Comparison of ENCODE assay signal across 8 cellular contexts in genomic region chr12:9364224-9365176, GRCh38.
DNase-seq lines count a peak whose midpoint lies in the region; ATAC-seq, FAIRE-seq and TF ChIP-seq lines count a peak whose summit lies in the region.

No MANE protein-coding gene starts in this region.

- H4K20me1 ChIP-seq in MM.1S (ENCODE audit: insufficient read depth, low read length): no peaks in the 10 kb centered on the region

- H3K9me3 ChIP-seq in MM.1S (replicated peaks; ENCODE audit: insufficient read depth, low read length): no peaks in the 10 kb centered on the region
- no peaks in the 10 kb centered on the region for H3K9me3 ChIP-seq in mesodermal cell (ENCODE audit: control insufficient read depth, low read length)
- H3K9me3 ChIP-seq in heart left ventricle: no peaks in the 10 kb centered on the region

- peak; percentile 92 for ATAC-seq in GM18499 (IDR thresholded peaks at IDR 0.05; ENCODE audit: insufficient read depth, unreplicated experiment)
- peak; percentile 91 for ATAC-seq in activated naive CD8-positive, alpha-beta T cell treated with anti-CD3 and anti-CD28 coated beads, Interleukin-2, amount 50 U/mL, for 24 hours
- no peak for ATAC-seq in heart left ventricle

- H3K9me2 ChIP-seq in MM.1S (replicated peaks; ENCODE audit: insufficient read depth, low read length): no peaks in the 10 kb centered on the region

- WGBS in mesodermal cell (ENCODE audit: insufficient coverage in 2 of 2), 2 experiments: 17 to 31% methylated on average over 5 to 6 of the region's 13 CpGs
- 37 to 52% (median 47%) methylated on average over 13 of the region's 13 CpGs for WGBS in heart left ventricle, 4 donors

- H3K36me3 ChIP-seq in MM.1S (replicated peaks; ENCODE audit: insufficient read depth, low read length) (no peaks in the 10 kb centered on the region), mesodermal cell (ENCODE audit: control insufficient read depth, insufficient read depth, low read length) (no peaks in the 10 kb centered on the region), heart left ventricle (no peaks in the 10 kb centered on the region)

- H3K4me1 ChIP-seq in MM.1S (ENCODE audit: low read length) (peaks cover 26% of the 10 kb centered on the region), mesodermal cell (ENCODE audit: control insufficient read depth, insufficient read depth, low read length, poor library complexity, severe bottlenecking) (peaks cover 6% of the 10 kb centered on the region), heart left ventricle (peaks cover 0 to 8% (median 0%) of the 10 kb centered on the region in 12 donors)

- peaks cover 19% of the 10 kb centered on the region for H3F3A ChIP-seq in MM.1S (ENCODE audit: insufficient read depth, low read length)

- H3K9ac ChIP-seq in MM.1S (ENCODE audit: low read length): peak overlapping the region; percentile 45; the same call in 1 of the 2 replicates

- peak overlapping the region; percentile 8 for H3K27ac Mint-ChIP-seq in activated naive CD8-positive, alpha-beta T cell treated with anti-CD3 and anti-CD28 coated beads, Interleukin-2, amount 50 U/mL, for 24 hours

- no peak for TF ChIP-seq CTCF in MM.1S (IDR thresholded peaks at IDR 0.05; ENCODE audit: low read length)
- no peak for TF ChIP-seq CTCF in heart left ventricle (IDR thresholded peaks at IDR 0.05)

- H3K9me3 Mint-ChIP-seq in activated naive CD8-positive, alpha-beta T cell treated with anti-CD3 and anti-CD28 coated beads, Interleukin-2, amount 50 U/mL, for 24 hours: no peaks in the 10 kb centered on the region

- H2AFZ ChIP-seq in MM.1S (ENCODE audit: low read length): peak overlapping the region; percentile 71

- peak overlapping the region; percentile 2 for H3K4me3 Mint-ChIP-seq in activated naive CD8-positive, alpha-beta T cell treated with anti-CD3 and anti-CD28 coated beads, Interleukin-2, amount 50 U/mL, for 24 hours

- intact Hi-C loops in heart left ventricle (cut with DNase I): no loop called here

- H3K27me3 ChIP-seq in MM.1S (replicated peaks; ENCODE audit: insufficient read depth, low read length) (no peaks in the 10 kb centered on the region), heart left ventricle (no peaks in the 10 kb centered on the region)

- H3K27ac ChIP-seq in MM.1S (ENCODE audit: low read length) (peak overlapping the region; percentile 75), mesodermal cell (ENCODE audit: low read depth, low read length, severe bottlenecking) (peak overlapping the region; percentile 65), heart left ventricle (no peak overlapping the region)

- DNase-seq in H54 (ENCODE audit: insufficient read length, low spot score): peak; percentile 41
- peak; percentile 75 for DNase-seq in MM.1S
- peak; percentile 24 for DNase-seq in activated naive CD8-positive, alpha-beta T cell treated with anti-CD3 and anti-CD28 coated beads, Interleukin-2, amount 50 U/mL, for 24 hours
- no peak for DNase-seq in NCI-H748 (lab: John Stamatoyannopoulos, UW; ENCODE audit: unreplicated experiment)
- DNase-seq in NCI-H187 (lab: John Stamatoyannopoulos, UW): no peak
- no peak for DNase-seq in heart left ventricle

- FAIRE-seq in H54 (lab: Jason Lieb, UNC): peak; percentile 80

- no peaks in the 10 kb centered on the region for H3K79me2 ChIP-seq in MM.1S (ENCODE audit: low read length)

- H3K4me3 ChIP-seq in MM.1S (ENCODE audit: low read length): peak overlapping the region; percentile 52
- H3K4me3 ChIP-seq in mesodermal cell (ENCODE audit: extremely low read depth, insufficient read depth, low read length, poor library complexity, severe bottlenecking): no peak overlapping the region
- no peak overlapping the region for H3K4me3 ChIP-seq in heart left ventricle

- peaks cover 2% of the 10 kb centered on the region for H3K27me3 Mint-ChIP-seq in activated naive CD8-positive, alpha-beta T cell treated with anti-CD3 and anti-CD28 coated beads, Interleukin-2, amount 50 U/mL, for 24 hours

- no peaks in the 10 kb centered on the region for H3K36me3 Mint-ChIP-seq in activated naive CD8-positive, alpha-beta T cell treated with anti-CD3 and anti-CD28 coated beads, Interleukin-2, amount 50 U/mL, for 24 hours (ENCODE audit: low read depth)

- peaks cover 36% of the 10 kb centered on the region for H3K4me1 Mint-ChIP-seq in activated naive CD8-positive, alpha-beta T cell treated with anti-CD3 and anti-CD28 coated beads, Interleukin-2, amount 50 U/mL, for 24 hours

- H3K4me2 ChIP-seq in MM.1S (ENCODE audit: low read depth, low read length): peak overlapping the region; percentile 91

- TF ChIP-seq POLR2A in H54 (IDR thresholded peaks at IDR 0.05; ENCODE audit: low read depth, low read length) (no peak), heart left ventricle (IDR thresholded peaks at IDR 0.05) (no peak)

Comparison
In these comparisons a context has a peak if more than half of its experiments do, and no peak if none do; other contexts are left out.
1. ATAC-seq: peak in GM18499 (single experiment) and activated naive CD8-positive, alpha-beta T cell treated with anti-CD3 and anti-CD28 coated beads, Interleukin-2, amount 50 U/mL, for 24 hours (single experiment); none in heart left ventricle (0 of 4).
2. DNase-seq: peak in H54 (single experiment), MM.1S (single experiment) and activated naive CD8-positive, alpha-beta T cell treated with anti-CD3 and anti-CD28 coated beads, Interleukin-2, amount 50 U/mL, for 24 hours (single experiment); none in NCI-H748 (single experiment), NCI-H187 (0 of 2) and heart left ventricle (0 of 5).
3. H3K27ac ChIP-seq: peak in MM.1S (single experiment) and mesodermal cell (single experiment); none in heart left ventricle (0 of 12).